8 cellular contexts compared by ENCODE assay signal in the genomic region with DNA sequence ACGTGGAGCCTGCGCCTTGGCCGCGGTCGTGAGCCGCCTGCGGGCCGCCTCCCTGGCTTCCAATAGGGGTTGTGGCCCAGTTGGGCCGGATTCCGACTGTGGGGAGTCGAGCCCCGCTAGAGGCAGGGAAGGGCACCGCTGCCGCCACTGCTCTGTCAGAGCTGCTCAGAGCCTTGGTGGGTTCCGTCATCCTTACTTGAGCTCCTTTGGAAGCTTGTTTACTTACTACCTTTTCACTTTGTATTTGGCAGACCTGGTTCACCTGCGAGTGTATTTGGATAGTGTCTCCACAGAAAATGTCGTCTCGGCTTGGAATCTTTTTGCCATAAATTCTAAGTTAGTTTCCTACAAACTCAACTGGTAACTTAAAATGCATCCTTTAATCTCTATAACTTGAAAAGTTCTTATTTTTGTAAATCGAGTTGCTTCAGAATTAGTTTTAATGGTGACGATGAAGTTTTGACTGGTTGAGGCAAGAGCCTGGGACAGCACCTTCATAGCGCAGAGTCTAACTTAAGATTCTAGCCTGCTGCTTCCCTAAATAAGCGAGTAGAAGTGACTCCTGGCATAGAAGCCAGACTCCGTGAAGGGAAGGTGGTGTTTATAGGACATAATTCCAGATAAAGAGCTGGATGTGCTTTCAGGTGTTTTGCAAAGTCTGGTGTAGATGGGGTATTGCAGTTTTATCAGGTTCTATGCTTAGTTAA. TPM values are rescaled to one million over a fixed set of nuclear protein-coding genes. Genes with fewer than 3 reads are reported as not detected.
DNase-seq lines count a peak whose midpoint lies in the region; ATAC-seq, FAIRE-seq and TF ChIP-seq lines count a peak whose summit lies in the region.

No MANE protein-coding gene starts in this region.

- intact Hi-C loops in CD14-positive monocyte (cut with micrococcal nuclease), result loop anchor here in 1 of 2 donors (5.0 kb wide), 1 partner anchor 201 kb away; a partner anchor contains a TSS

- no peak for FAIRE-seq in frontal cortex (lab: Jason Lieb, UNC)

- H3K9ac ChIP-seq in subcutaneous abdominal adipose tissue (ENCODE audit: low read length in 5 of 5), result peak overlapping the region; percentile 21 to 96 (median 83)

- peaks cover 12 to 25% of the 10 kb centered on the region in 2 donors for H3K36me3 Mint-ChIP-seq in CD14-positive monocyte
- H3K36me3 Mint-ChIP-seq in activated naive CD8-positive, alpha-beta T cell treated with anti-CD3 and anti-CD28 coated beads, Interleukin-2, amount 10 ng/mL, durations not matched to agents 7 days and 5 days, result peaks cover 22% of the 10 kb centered on the region

- no peaks in the 10 kb centered on the region for H3K36me3 ChIP-seq in subcutaneous abdominal adipose tissue (ENCODE audit: control insufficient read depth in 5 of 5, insufficient read depth in 5 of 5, low read length in 5 of 5)

- peaks cover 5 to 31% (median 27%) of the 10 kb centered on the region in 5 donors for H3K4me1 ChIP-seq in subcutaneous abdominal adipose tissue (ENCODE audit: control insufficient read depth in 5 of 5, insufficient read depth in 5 of 5, low read length in 5 of 5)

- peak overlapping the region; percentile 74 to 85 (median 79) for H3K4me3 ChIP-seq in subcutaneous abdominal adipose tissue (ENCODE audit: low read depth in 1 of 5, low read length in 5 of 5)

- peaks cover 23 to 34% (median 26%) of the 10 kb centered on the region in 3 donors for H3K27me3 Mint-ChIP-seq in CD14-positive monocyte (ENCODE audit: low read depth in 3 of 3)
- no peaks in the 10 kb centered on the region for H3K27me3 Mint-ChIP-seq in activated naive CD8-positive, alpha-beta T cell treated with anti-CD3 and anti-CD28 coated beads, Interleukin-2, amount 10 ng/mL, durations not matched to agents 7 days and 5 days

- peak; percentile 17 for ATAC-seq in GM19372 (IDR thresholded peaks at IDR 0.05; ENCODE audit: low read depth, unreplicated experiment)
- peak; percentile 14 for ATAC-seq in HG03558 (IDR thresholded peaks at IDR 0.05; ENCODE audit: extremely low read depth, unreplicated experiment)
- peak; percentile 27 for ATAC-seq in activated naive CD8-positive, alpha-beta T cell treated with anti-CD3 and anti-CD28 coated beads, Interleukin-2, amount 10 ng/mL, durations not matched to agents 7 days and 5 days (ENCODE audit: low read depth)

- POLR2A ChIA-PET in activated naive CD8-positive, alpha-beta T cell treated with anti-CD3 and anti-CD28 coated beads, Interleukin-2, amount 10 ng/mL, durations not matched to agents 7 days and 5 days (lab: Charles Lee), result interaction anchor here (0.6 to 2.0 kb wide), 11 partner anchors 11 to 377 kb away, joined by 3 to 13 read pairs (median 4); a partner anchor contains a TSS

- peaks cover 0 to 12% (median 0%) of the 10 kb centered on the region in 7 donors for H3K9me3 Mint-ChIP-seq in CD14-positive monocyte
- H3K9me3 Mint-ChIP-seq in activated naive CD8-positive, alpha-beta T cell treated with anti-CD3 and anti-CD28 coated beads, Interleukin-2, amount 10 ng/mL, durations not matched to agents 7 days and 5 days, result no peaks in the 10 kb centered on the region

- DNase-seq in CD14-positive monocyte (ENCODE audit: low spot score) (no peak), kidney glomerular epithelial cell (lab: John Stamatoyannopoulos, UW) (peak; percentile 14), AG08395 (ENCODE audit: low spot score) (no peak), frontal cortex (ENCODE audit: low spot score in 2 of 2) (no peak)
- no peak for DNase-seq in activated naive CD8-positive, alpha-beta T cell treated with anti-CD3 and anti-CD28 coated beads, Interleukin-2, amount 10 ng/mL, durations not matched to agents 7 days and 5 days

- H3K27ac Mint-ChIP-seq in CD14-positive monocyte, result peak overlapping the region; percentile 81 to 95 (median 91)
- H3K27ac Mint-ChIP-seq in activated naive CD8-positive, alpha-beta T cell treated with anti-CD3 and anti-CD28 coated beads, Interleukin-2, amount 10 ng/mL, durations not matched to agents 7 days and 5 days, result peak overlapping the region; percentile 79

- peak overlapping the region; percentile 82 to 90 for H3K4me3 Mint-ChIP-seq in CD14-positive monocyte
- H3K4me3 Mint-ChIP-seq in activated naive CD8-positive, alpha-beta T cell treated with anti-CD3 and anti-CD28 coated beads, Interleukin-2, amount 10 ng/mL, durations not matched to agents 7 days and 5 days, result peak overlapping the region; percentile 88

- H3K4me1 Mint-ChIP-seq in CD14-positive monocyte, result peaks cover 29% of the 10 kb centered on the region
- peaks cover 25% of the 10 kb centered on the region for H3K4me1 Mint-ChIP-seq in activated naive CD8-positive, alpha-beta T cell treated with anti-CD3 and anti-CD28 coated beads, Interleukin-2, amount 10 ng/mL, durations not matched to agents 7 days and 5 days

- H3K9me3 ChIP-seq in subcutaneous abdominal adipose tissue (ENCODE audit: control insufficient read depth in 5 of 5, low read length in 5 of 5), result no peaks in the 10 kb centered on the region

- H3K27ac ChIP-seq in subcutaneous abdominal adipose tissue (ENCODE audit: low read depth, low read length), result peak overlapping the region; percentile 72

- TF ChIP-seq CTCF in CD14-positive monocyte (IDR thresholded peaks at IDR 0.05), result no peak

- H3K27me3 ChIP-seq in subcutaneous abdominal adipose tissue (ENCODE audit: control insufficient read depth in 5 of 5, insufficient read depth in 4 of 5, low read length in 5 of 5), result no peaks in the 10 kb centered on the region

RNA-seq across cellular contexts. Expression of a gene that starts 0.8 kb away (rescaled TPM):
- polyA plus RNA-seq in CD14-positive monocyte, result 1 to 10 TPM; 3.9 to 4.2 TPM
- total RNA-seq in activated naive CD8-positive, alpha-beta T cell treated with anti-CD3 and anti-CD28 coated beads, Interleukin-2, amount 10 ng/mL, durations not matched to agents 7 days and 5 days, result 10 to 100 TPM; 14.1 to 17.5 TPM
- total RNA-seq in frontal cortex, result 20.0 TPM

RNA-seq across cellular contexts. Expression of a gene that starts 41.7 kb away (rescaled TPM):
- polyA plus RNA-seq in CD14-positive monocyte, result 1 to 10 TPM; 5.0 to 5.6 TPM
- 10 to 100 TPM; 25.6 to 32.7 TPM for total RNA-seq in activated naive CD8-positive, alpha-beta T cell treated with anti-CD3 and anti-CD28 coated beads, Interleukin-2, amount 10 ng/mL, durations not matched to agents 7 days and 5 days
- 6.5 TPM for total RNA-seq in frontal cortex

RNA-seq across cellular contexts. Expression of a gene that starts 48.6 kb away (rescaled TPM):
- polyA plus RNA-seq in CD14-positive monocyte, result 1 to 10 TPM; 2.0 to 3.1 TPM
- 10 to 100 TPM; 10.0 to 10.3 TPM for total RNA-seq in activated naive CD8-positive, alpha-beta T cell treated with anti-CD3 and anti-CD28 coated beads, Interleukin-2, amount 10 ng/mL, durations not matched to agents 7 days and 5 days
- 1.6 TPM for total RNA-seq in frontal cortex

RNA-seq across cellular contexts. Expression of a gene that starts 58.6 kb away (rescaled TPM):
- 10 to 100 TPM; 22.4 to 26.7 TPM for polyA plus RNA-seq in CD14-positive monocyte
- 10 to 100 TPM; 30.3 TPM for total RNA-seq in activated naive CD8-positive, alpha-beta T cell treated with anti-CD3 and anti-CD28 coated beads, Interleukin-2, amount 10 ng/mL, durations not matched to agents 7 days and 5 days
- total RNA-seq in frontal cortex, result 11.0 TPM

RNA-seq across cellular contexts. Expression of a gene that starts 59.1 kb away (rescaled TPM):
- polyA plus RNA-seq in CD14-positive monocyte, result 1,000 to 10,000 TPM; 1,179 to 1,306 TPM
- total RNA-seq in activated naive CD8-positive, alpha-beta T cell treated with anti-CD3 and anti-CD28 coated beads, Interleukin-2, amount 10 ng/mL, durations not matched to agents 7 days and 5 days, result 100 to 1,000 TPM; 428 to 441 TPM
- 143 TPM for total RNA-seq in frontal cortex
